1 cellular context compared by ENCODE assay signal in the genomic region with DNA sequence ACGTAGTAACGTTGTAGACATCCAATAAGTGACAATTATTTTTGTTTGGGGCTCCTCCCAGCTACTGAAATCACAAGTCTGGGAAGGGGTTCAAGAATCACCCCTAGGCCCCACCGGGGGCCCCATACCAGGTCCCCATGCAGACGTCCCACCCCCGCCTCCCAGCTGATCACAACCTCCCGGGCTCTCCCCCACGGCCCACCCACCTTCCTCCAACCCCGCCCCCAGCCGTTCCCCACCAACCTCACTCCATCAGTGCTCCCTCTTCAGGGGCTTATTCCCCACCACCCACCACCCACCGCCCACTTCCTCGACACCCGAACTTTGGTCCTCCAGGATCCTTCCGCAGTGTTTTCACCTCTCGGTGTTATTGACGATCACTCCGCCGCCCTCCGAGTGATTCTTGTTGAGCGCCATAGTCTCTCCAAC.
TF ChIP-seq lines count a peak whose summit lies in the region.

No MANE protein-coding gene starts in this region.

TF ChIP-seq in HEK293, 187 proteins besides CTCF, POLR2A, EP300 and RAD21 (continued from another document):
- TF ChIP-seq, protein P1, sequence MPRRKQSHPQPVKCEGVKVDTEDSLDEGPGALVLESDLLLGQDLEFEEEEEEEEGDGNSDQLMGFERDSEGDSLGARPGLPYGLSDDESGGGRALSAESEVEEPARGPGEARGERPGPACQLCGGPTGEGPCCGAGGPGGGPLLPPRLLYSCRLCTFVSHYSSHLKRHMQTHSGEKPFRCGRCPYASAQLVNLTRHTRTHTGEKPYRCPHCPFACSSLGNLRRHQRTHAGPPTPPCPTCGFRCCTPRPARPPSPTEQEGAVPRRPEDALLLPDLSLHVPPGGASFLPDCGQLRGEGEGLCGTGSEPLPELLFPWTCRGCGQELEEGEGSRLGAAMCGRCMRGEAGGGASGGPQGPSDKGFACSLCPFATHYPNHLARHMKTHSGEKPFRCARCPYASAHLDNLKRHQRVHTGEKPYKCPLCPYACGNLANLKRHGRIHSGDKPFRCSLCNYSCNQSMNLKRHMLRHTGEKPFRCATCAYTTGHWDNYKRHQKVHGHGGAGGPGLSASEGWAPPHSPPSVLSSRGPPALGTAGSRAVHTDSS (tag by site-specific recombination; IDR thresholded peaks at IDR 0.05): no peak
- TF ChIP-seq GLIS1 (tag by site-specific recombination; IDR thresholded peaks at IDR 0.05): peak; percentile 63
- TF ChIP-seq ZFHX2 (tag by site-specific recombination; conservative IDR thresholded peaks at IDR 0.05): peak; percentile 73; the same call in 1 of the 2 replicates
- peak; percentile 26; the same call in 1 of the 2 replicates for TF ChIP-seq KLF16 (tag by site-specific recombination; IDR thresholded peaks at IDR 0.05)
- TF ChIP-seq ZNF791 (tag by site-specific recombination; IDR thresholded peaks at IDR 0.05): no peak
- TF ChIP-seq, protein P2, sequence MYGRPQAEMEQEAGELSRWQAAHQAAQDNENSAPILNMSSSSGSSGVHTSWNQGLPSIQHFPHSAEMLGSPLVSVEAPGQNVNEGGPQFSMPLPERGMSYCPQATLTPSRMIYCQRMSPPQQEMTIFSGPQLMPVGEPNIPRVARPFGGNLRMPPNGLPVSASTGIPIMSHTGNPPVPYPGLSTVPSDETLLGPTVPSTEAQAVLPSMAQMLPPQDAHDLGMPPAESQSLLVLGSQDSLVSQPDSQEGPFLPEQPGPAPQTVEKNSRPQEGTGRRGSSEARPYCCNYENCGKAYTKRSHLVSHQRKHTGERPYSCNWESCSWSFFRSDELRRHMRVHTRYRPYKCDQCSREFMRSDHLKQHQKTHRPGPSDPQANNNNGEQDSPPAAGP (tag by site-specific recombination; IDR thresholded peaks at IDR 0.05): peak; percentile 42; the same call in 1 of the 2 replicates
- TF ChIP-seq, protein P3, sequence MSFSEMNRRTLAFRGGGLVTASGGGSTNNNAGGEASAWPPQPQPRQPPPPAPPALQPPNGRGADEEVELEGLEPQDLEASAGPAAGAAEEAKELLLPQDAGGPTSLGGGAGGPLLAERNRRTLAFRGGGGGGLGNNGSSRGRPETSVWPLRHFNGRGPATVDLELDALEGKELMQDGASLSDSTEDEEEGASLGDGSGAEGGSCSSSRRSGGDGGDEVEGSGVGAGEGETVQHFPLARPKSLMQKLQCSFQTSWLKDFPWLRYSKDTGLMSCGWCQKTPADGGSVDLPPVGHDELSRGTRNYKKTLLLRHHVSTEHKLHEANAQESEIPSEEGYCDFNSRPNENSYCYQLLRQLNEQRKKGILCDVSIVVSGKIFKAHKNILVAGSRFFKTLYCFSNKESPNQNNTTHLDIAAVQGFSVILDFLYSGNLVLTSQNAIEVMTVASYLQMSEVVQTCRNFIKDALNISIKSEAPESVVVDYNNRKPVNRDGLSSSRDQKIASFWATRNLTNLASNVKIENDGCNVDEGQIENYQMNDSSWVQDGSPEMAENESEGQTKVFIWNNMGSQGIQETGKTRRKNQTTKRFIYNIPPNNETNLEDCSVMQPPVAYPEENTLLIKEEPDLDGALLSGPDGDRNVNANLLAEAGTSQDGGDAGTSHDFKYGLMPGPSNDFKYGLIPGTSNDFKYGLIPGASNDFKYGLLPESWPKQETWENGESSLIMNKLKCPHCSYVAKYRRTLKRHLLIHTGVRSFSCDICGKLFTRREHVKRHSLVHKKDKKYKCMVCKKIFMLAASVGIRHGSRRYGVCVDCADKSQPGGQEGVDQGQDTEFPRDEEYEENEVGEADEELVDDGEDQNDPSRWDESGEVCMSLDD (tag by site-specific recombination; IDR thresholded peaks at IDR 0.05): 0 out of 2 replicates have a peak, but pooled peaks have one; percentile 26
